Comparison of ENCODE assay signal across 29 cellular contexts in the genomic region with DNA sequence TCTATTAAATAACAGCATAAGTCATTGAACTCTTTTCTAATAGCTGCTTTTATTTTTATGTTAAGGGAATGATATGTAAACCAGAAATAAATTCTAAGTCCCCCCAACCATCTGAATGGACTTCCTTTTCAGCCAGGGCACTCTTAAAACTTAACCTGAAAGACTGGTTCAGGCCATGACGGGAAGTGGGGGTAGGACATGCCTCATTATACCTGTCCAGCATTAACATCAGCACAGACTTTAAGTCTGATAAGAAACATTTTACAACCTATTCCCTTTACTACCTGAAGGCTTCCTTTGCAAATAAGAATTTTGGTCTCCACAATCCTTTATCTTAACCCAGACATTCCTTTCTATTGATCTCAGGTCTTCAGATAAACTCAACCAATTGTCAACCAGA. TPM values are rescaled to one million over a fixed set of nuclear protein-coding genes. Genes with fewer than 3 reads are reported as not detected.
"Had no signal": no experiment of that assay in that cellular context is flagged by ENCODE, and none has a peak within 500 bp of the region (broad histone marks: within the 10 kb centered on the region; RNA-seq: fewer than 3 reads in every experiment).

No MANE protein-coding gene starts in this region.

- H3K27ac ChIP-seq: left lung, lower lobe of right lung, ovary, right atrium auricular region, right lobe of liver, testis, thyroid gland, transverse colon, upper lobe of right lung had no signal

- DNase-seq: kidney glomerular epithelial cell; left cardiac atrium; left lung; lower lobe of right lung; midbrain; mucosa of descending colon; naive thymus-derived CD4-positive, alpha-beta T cell; ovary; right lobe of liver; stimulated activated CD4-positive, alpha-beta T cell treated with anti-CD3 and anti-CD28 coated beads, Interleukin-1b, Interleukin-23, amount 100 ng/mL, for 48 hours; stimulated activated CD4-positive, alpha-beta T cell treated with anti-CD3 and anti-CD28 coated beads, Interleukin-2, amount 100 ng/mL, for 48 hours; stimulated activated CD4-positive, alpha-beta T cell treated with anti-CD3 and anti-CD28 coated beads, Interleukin-4, amount 100 ng/mL, for 4 hours; stimulated activated CD8-positive, alpha-beta memory T cell treated with anti-CD3 and anti-CD28 coated beads, Interleukin-4, amount 100 ng/mL, for 48 hours; stimulated activated naive CD4-positive, alpha-beta T cell treated with Interleukin-2 at 50 U/mL for 16 hours; stimulated activated naive CD8-positive, alpha-beta T cell treated with anti-CD3 and anti-CD28 coated beads, Interleukin-15, amount 100 ng/mL, for 72 hours; testis; thyroid gland; transverse colon; upper lobe of right lung had no signal

- H3K4me2 ChIP-seq: smooth muscle cell had no signal

- H3K27me3 ChIP-seq: left lung, ovary, right atrium auricular region, right lobe of liver, testis, thyroid gland, transverse colon, upper lobe of right lung had no signal

- H3K4me1 ChIP-seq: left lung, lower lobe of right lung, right atrium auricular region, testis, thyroid gland, transverse colon, upper lobe of right lung had no signal

- ATAC-seq: left cardiac atrium; left lung; lower lobe of right lung; mucosa of descending colon; naive thymus-derived CD4-positive, alpha-beta T cell; natural killer cell treated with Interleukin-12 subunit alpha and Interleukin-12 subunit beta and Interleukin-15 and Interleukin-18, amount 100 ng/mL, for 72 hours; right lobe of liver; stimulated activated memory B cell treated with anti-CD40 and anti-IgM and Interleukin-4, amounts not matched to agents 10 μg/mL and 1 μg/mL and 100 μg/mL, for 72 hours; stimulated activated naive CD8-positive, alpha-beta T cell treated with anti-CD3 and anti-CD28 coated beads, Interleukin-15, amount 100 ng/mL, for 72 hours; upper lobe of right lung had no signal

- H3K4me3 ChIP-seq: left lung, lower lobe of right lung, mucosa of descending colon, ovary, right atrium auricular region, right lobe of liver, smooth muscle cell, testis, thyroid gland, transverse colon, upper lobe of right lung had no signal

- H3K9me3 ChIP-seq: left lung, lower lobe of right lung, ovary, right atrium auricular region, right lobe of liver, testis, thyroid gland, transverse colon, upper lobe of right lung had no signal

- H3K36me3 ChIP-seq: left lung, lower lobe of right lung, ovary, right atrium auricular region, right lobe of liver, thyroid gland, transverse colon, upper lobe of right lung had no signal

RNA-seq across cellular contexts. Expression of gene CYP2C18, which starts 56.0 kb away (rescaled TPM):
- total RNA-seq: myocyte; naive thymus-derived CD4-positive, alpha-beta T cell; natural killer cell treated with Interleukin-12 subunit alpha and Interleukin-12 subunit beta and Interleukin-15 and Interleukin-18, amount 100 ng/mL, for 72 hours; omental fat pad; progenitor cell of endocrine pancreas; pulmonary artery endothelial cell; right atrium auricular region; skeletal muscle tissue; thyroid gland had no signal
- polyA plus RNA-seq: naive thymus-derived CD4-positive, alpha-beta T cell; neural cell; ovary; smooth muscle cell had no signal
